ENCODE assay signal across 9 cellular contexts in the genomic region with DNA sequence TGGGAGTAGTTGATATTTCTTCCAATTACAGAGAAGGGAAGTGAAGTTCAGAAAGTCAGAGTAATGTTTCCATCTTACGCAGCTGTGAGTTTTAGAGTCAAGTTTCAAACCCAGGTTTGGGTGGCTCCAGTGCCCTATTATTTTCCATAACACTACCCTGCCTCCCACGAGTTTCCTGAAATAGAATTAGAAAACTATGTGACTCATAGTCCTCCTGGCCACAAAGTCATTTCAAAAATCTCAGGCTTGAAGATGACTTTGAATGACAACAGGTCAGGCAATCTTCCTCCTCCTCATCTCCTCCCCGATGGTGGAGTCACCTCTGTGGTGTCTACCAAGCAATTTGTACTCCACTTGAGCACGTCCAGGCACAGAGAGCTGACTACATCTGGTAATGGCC.
DNase-seq lines count a peak whose midpoint lies in the region; ATAC-seq and TF ChIP-seq lines count a peak whose summit lies in the region.
"Had no signal": no experiment of that assay in that cellular context is flagged by ENCODE, and none has a peak within 500 bp of the region (broad histone marks: within the 10 kb centered on the region; RNA-seq: fewer than 3 reads in every experiment).

No MANE protein-coding gene starts in this region.

- ATAC-seq in HG03045 (IDR thresholded peaks at IDR 0.05; ENCODE audit: unreplicated experiment) = peak; percentile 43
- peak; percentile 60 to 72 for ATAC-seq in stimulated activated naive B cell treated with anti-CD40 and anti-IgM and Interleukin-4, amounts not matched to agents 10 μg/mL and 1 μg/mL and 100 μg/mL, for 72 hours (replicated peaks)

- peak; percentile 73 for DNase-seq in activated effector memory CD4-positive, alpha-beta T cell treated with anti-CD3 and anti-CD28 coated beads, Interleukin-2, amount 50 U/mL, for 16 hours
- DNase-seq in activated effector memory CD4-positive, alpha-beta T cell treated with Interleukin-2 at 50 U/mL for 16 hours = no peak
- DNase-seq in activated naive CD4-positive, alpha-beta T cell treated with anti-CD3 and anti-CD28 coated beads, Interleukin-2, amount 50 U/mL, for 16 hours = peak; percentile 49
- DNase-seq in stimulated activated naive B cell treated with anti-CD40 and anti-IgM and Interleukin-4, amounts not matched to agents 10 μg/mL and 1 μg/mL and 100 μg/mL, for 72 hours = peak; percentile 58
- DNase-seq in NCI-H446 treated with DMSO at 0.1 percent for 48 hours (lab: John Stamatoyannopoulos, UW) (no peak), uterus (no peak), spleen (no peak)

- no peak overlapping the region for H3K27ac ChIP-seq in uterus
- no peak overlapping the region for H3K27ac ChIP-seq in spleen
- H3K27ac ChIP-seq: C4-2B had no signal

- WGBS in spleen, 5 donors = 57 to 71% (median 62%) methylated on average over 4 of the region's 4 CpGs

- H3K36me3 ChIP-seq in uterus = no peaks in the 10 kb centered on the region
- no peaks in the 10 kb centered on the region for H3K36me3 ChIP-seq in spleen

- TF ChIP-seq POLR2A in uterus (IDR thresholded peaks at IDR 0.05) = no peak
- TF ChIP-seq POLR2A in spleen (IDR thresholded peaks at IDR 0.05) = no peak

- peaks cover 64 to 75% of the 10 kb centered on the region in 2 donors for H3K4me1 Mint-ChIP-seq in stimulated activated naive B cell treated with anti-CD40 and anti-IgM and Interleukin-4, amounts not matched to agents 10 μg/mL and 1 μg/mL and 100 μg/mL, for 72 hours

- H3K4me3 ChIP-seq in uterus (no peak overlapping the region), spleen (no peak overlapping the region)

- TF ChIP-seq CTCF in uterus (IDR thresholded peaks at IDR 0.05) = no peak
- TF ChIP-seq CTCF in spleen (IDR thresholded peaks at IDR 0.05 in 8 of 11, conservative IDR thresholded peaks at IDR 0.05 in 3 of 11) = no peak

- intact Hi-C loops in uterus (cut with DNase I; ENCODE audit: low total_unique reads) = no loop called here
- intact Hi-C loops in spleen (cut with DNase I; ENCODE audit: low total_unique reads) = no loop called here

- peaks cover 0 to 4% of the 10 kb centered on the region in 2 donors for H3K36me3 Mint-ChIP-seq in stimulated activated naive B cell treated with anti-CD40 and anti-IgM and Interleukin-4, amounts not matched to agents 10 μg/mL and 1 μg/mL and 100 μg/mL, for 72 hours

- no peak overlapping the region for H3K27ac Mint-ChIP-seq in stimulated activated naive B cell treated with anti-CD40 and anti-IgM and Interleukin-4, amounts not matched to agents 10 μg/mL and 1 μg/mL and 100 μg/mL, for 72 hours

- no peak overlapping the region for H3K4me3 Mint-ChIP-seq in stimulated activated naive B cell treated with anti-CD40 and anti-IgM and Interleukin-4, amounts not matched to agents 10 μg/mL and 1 μg/mL and 100 μg/mL, for 72 hours

- peaks cover 14 to 17% of the 10 kb centered on the region in 2 donors for H3K27me3 Mint-ChIP-seq in stimulated activated naive B cell treated with anti-CD40 and anti-IgM and Interleukin-4, amounts not matched to agents 10 μg/mL and 1 μg/mL and 100 μg/mL, for 72 hours

- H3K4me1 ChIP-seq in uterus (peaks cover 0 to 4% of the 10 kb centered on the region in 2 donors), spleen (peaks cover 23 to 67% (median 41%) of the 10 kb centered on the region in 6 donors)

- peaks cover 4 to 6% of the 10 kb centered on the region in 2 donors for H3K9me3 Mint-ChIP-seq in stimulated activated naive B cell treated with anti-CD40 and anti-IgM and Interleukin-4, amounts not matched to agents 10 μg/mL and 1 μg/mL and 100 μg/mL, for 72 hours

- H3K9me3 ChIP-seq in uterus (no peaks in the 10 kb centered on the region), spleen (no peaks in the 10 kb centered on the region)

- no peaks in the 10 kb centered on the region for H3K27me3 ChIP-seq in uterus
- H3K27me3 ChIP-seq in spleen (replicated peaks in 1 of 7) = no peaks in the 10 kb centered on the region

Comparison
In these comparisons a context has a peak if more than half of its experiments do, and no peak if none do; other contexts are left out.
1. DNase-seq: peak in activated effector memory CD4-positive, alpha-beta T cell treated with anti-CD3 and anti-CD28 coated beads, Interleukin-2, amount 50 U/mL, for 16 hours (single experiment), activated naive CD4-positive, alpha-beta T cell treated with anti-CD3 and anti-CD28 coated beads, Interleukin-2, amount 50 U/mL, for 16 hours (single experiment) and stimulated activated naive B cell treated with anti-CD40 and anti-IgM and Interleukin-4, amounts not matched to agents 10 μg/mL and 1 μg/mL and 100 μg/mL, for 72 hours (single experiment); none in activated effector memory CD4-positive, alpha-beta T cell treated with Interleukin-2 at 50 U/mL for 16 hours (single experiment), NCI-H446 treated with DMSO at 0.1 percent for 48 hours (single experiment), uterus (0 of 2) and spleen (single experiment).